ENCODE assay signal across 13 cellular contexts in genomic region chr1:62230724-62231123, GRCh38. TPM values are rescaled to one million over a fixed set of nuclear protein-coding genes. Genes with fewer than 3 reads are reported as not detected.
DNase-seq lines count a peak whose midpoint lies in the region; ATAC-seq and TF ChIP-seq lines count a peak whose summit lies in the region.
"Had no signal": no experiment of that assay in that cellular context is flagged by ENCODE, and none has a peak within 500 bp of the region (broad histone marks: within the 10 kb centered on the region; RNA-seq: fewer than 3 reads in every experiment).

No MANE protein-coding gene starts in this region.

- CTCF ChIA-PET in RWPE1 (lab: Yijun Ruan, JAX) = interaction anchor here (0.6 kb wide), 1 partner anchor 76 kb away, joined by 3 read pairs; no protein-coding TSS in a partner anchor

- no peaks in the 10 kb centered on the region for H3K36me3 Mint-ChIP-seq in activated T-cell treated with anti-CD3 and anti-CD28 coated beads, Interleukin-2, amount 50 U/mL, for 72 hours (ENCODE audit: insufficient read depth in 2 of 2)
- H3K36me3 Mint-ChIP-seq: stimulated activated naive B cell treated with anti-CD40 and anti-IgM and Interleukin-4, amounts not matched to agents 10 μg/mL and 1 μg/mL and 100 μg/mL, for 72 hours had no signal

- no peaks in the 10 kb centered on the region for H3K9me3 Mint-ChIP-seq in activated T-cell treated with anti-CD3 and anti-CD28 coated beads, Interleukin-2, amount 50 U/mL, for 72 hours
- H3K9me3 Mint-ChIP-seq: activated T-cell treated with anti-CD3 and anti-CD28 coated beads, Interleukin-2, amount 50 U/mL, for 24 hours; stimulated activated naive B cell treated with anti-CD40 and anti-IgM and Interleukin-4, amounts not matched to agents 10 μg/mL and 1 μg/mL and 100 μg/mL, for 72 hours had no signal

- H3K27ac ChIP-seq in RWPE1 = peak overlapping the region; percentile 84

- no peaks in the 10 kb centered on the region for H3K27me3 Mint-ChIP-seq in activated T-cell treated with anti-CD3 and anti-CD28 coated beads, Interleukin-2, amount 50 U/mL, for 72 hours (ENCODE audit: low read depth)

- no peak for ATAC-seq in left ventricle myocardium superior
- ATAC-seq in activated T-cell treated with anti-CD3 and anti-CD28 coated beads, Interleukin-2, amount 50 U/mL, for 72 hours (replicated peaks in 1 of 2) = no peak
- ATAC-seq: stimulated activated naive B cell treated with anti-CD40 and anti-IgM and Interleukin-4, amounts not matched to agents 10 μg/mL and 1 μg/mL and 100 μg/mL, for 72 hours had no signal

- POLR2A ChIA-PET in RWPE1 (lab: Yijun Ruan, JAX; ENCODE audit: low non-redundant PET) = no interaction called here

- no peak overlapping the region for H3K27ac Mint-ChIP-seq in activated T-cell treated with anti-CD3 and anti-CD28 coated beads, Interleukin-2, amount 50 U/mL, for 72 hours
- H3K27ac Mint-ChIP-seq: activated T-cell treated with anti-CD3 and anti-CD28 coated beads, Interleukin-2, amount 50 U/mL, for 24 hours; stimulated activated naive B cell treated with anti-CD40 and anti-IgM and Interleukin-4, amounts not matched to agents 10 μg/mL and 1 μg/mL and 100 μg/mL, for 72 hours had no signal

- TF ChIP-seq CTCF in RWPE1 (conservative IDR thresholded peaks at IDR 0.05; ENCODE audit: low read depth) = no peak

- H3K4me3 Mint-ChIP-seq in activated T-cell treated with anti-CD3 and anti-CD28 coated beads, Interleukin-2, amount 50 U/mL, for 72 hours = no peak overlapping the region
- H3K4me3 Mint-ChIP-seq: activated T-cell treated with anti-CD3 and anti-CD28 coated beads, Interleukin-2, amount 50 U/mL, for 24 hours; stimulated activated naive B cell treated with anti-CD40 and anti-IgM and Interleukin-4, amounts not matched to agents 10 μg/mL and 1 μg/mL and 100 μg/mL, for 72 hours had no signal

- no peaks in the 10 kb centered on the region for H3K4me1 Mint-ChIP-seq in activated T-cell treated with anti-CD3 and anti-CD28 coated beads, Interleukin-2, amount 50 U/mL, for 72 hours (ENCODE audit: low read depth)
- H3K4me1 Mint-ChIP-seq: stimulated activated naive B cell treated with anti-CD40 and anti-IgM and Interleukin-4, amounts not matched to agents 10 μg/mL and 1 μg/mL and 100 μg/mL, for 72 hours had no signal

- intact Hi-C loops in cardiac septum (cut with DNase I) = no loop called here
- intact Hi-C loops in left ventricle myocardium superior (cut with micrococcal nuclease) = no loop called here

- peak; percentile 41 for DNase-seq in cardiac septum (ENCODE audit: low spot score)
- DNase-seq in left ventricle myocardium superior = no peak
- peak; percentile 92 for DNase-seq in RWPE1 (ENCODE audit: low spot score)
- peak; percentile 9 for DNase-seq in fibroblast of the conjunctiva (ENCODE audit: low read depth)
- no peak for DNase-seq in NCI-H2081 (lab: John Stamatoyannopoulos, UW)
- no peak for DNase-seq in GM19238 (ENCODE audit: insufficient read length, low spot score)
- DNase-seq in stimulated activated naive CD4-positive, alpha-beta T cell (lab: John Stamatoyannopoulos, UW) = no peak
- no peak for DNase-seq in activated T-cell treated with anti-CD3 and anti-CD28 coated beads, Interleukin-2, amount 50 U/mL, for 72 hours
- DNase-seq: activated T-cell treated with anti-CD3 and anti-CD28 coated beads, Interleukin-2, amount 50 U/mL, for 24 hours; HCEC 1CT; MV-4-11; occipital lobe; stimulated activated naive B cell treated with anti-CD40 and anti-IgM and Interleukin-4, amounts not matched to agents 10 μg/mL and 1 μg/mL and 100 μg/mL, for 72 hours had no signal

RNA-seq across cellular contexts. Expression of gene L1TD1, which starts 36.1 kb away (rescaled TPM):
- total RNA-seq in cardiac septum (0.67 TPM), left ventricle myocardium superior (0.05 TPM)
- total RNA-seq in activated T-cell treated with anti-CD3 and anti-CD28 coated beads, Interleukin-2, amount 50 U/mL, for 72 hours = not detected
- total RNA-seq: occipital lobe had no signal

Comparison
In these comparisons a context has a peak if more than half of its experiments do, and no peak if none do; other contexts are left out.
1. DNase-seq: peak in cardiac septum (single experiment), RWPE1 (single experiment) and fibroblast of the conjunctiva (single experiment); none in left ventricle myocardium superior (single experiment), NCI-H2081 (0 of 2), GM19238 (single experiment), stimulated activated naive CD4-positive, alpha-beta T cell (0 of 6) and activated T-cell treated with anti-CD3 and anti-CD28 coated beads, Interleukin-2, amount 50 U/mL, for 72 hours (0 of 2).